In the genomic region with DNA sequence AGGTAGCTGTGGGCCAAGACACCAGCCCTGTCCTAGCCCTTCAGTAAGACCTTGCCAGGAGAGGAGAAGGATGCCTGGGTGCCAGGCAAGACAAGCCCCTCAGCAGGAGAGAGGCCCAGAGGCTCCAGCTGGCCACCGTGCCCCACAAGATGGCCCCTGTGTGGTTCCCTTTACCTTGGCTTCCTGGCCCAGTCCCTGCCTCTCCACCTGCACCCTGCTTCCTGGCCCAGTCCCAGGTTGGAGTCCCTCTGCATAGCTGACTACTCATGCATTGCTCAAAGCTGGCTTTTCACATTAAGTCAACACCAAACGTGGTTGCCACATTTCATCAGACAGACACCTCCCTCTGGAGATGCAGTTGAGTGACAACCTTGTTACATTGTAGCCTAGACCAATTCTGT, we compare ENCODE assay signal across 10 cellular contexts. TPM values are rescaled to one million over a fixed set of nuclear protein-coding genes. Genes with fewer than 3 reads are reported as not detected.
DNase-seq lines count a peak whose midpoint lies in the region; ATAC-seq, FAIRE-seq and TF ChIP-seq lines count a peak whose summit lies in the region.
"Had no signal": no experiment of that assay in that cellular context is flagged by ENCODE, and none has a peak within 500 bp of the region (broad histone marks: within the 10 kb centered on the region; RNA-seq: fewer than 3 reads in every experiment).

No MANE protein-coding gene starts in this region.

- in situ Hi-C loops in K562 (cut with MboI) = no loop called here

- H3K9me3 ChIP-seq in K562 (replicated peaks; ENCODE audit: control insufficient read depth, insufficient read depth, low read depth, low read length) = no peaks in the 10 kb centered on the region

- TF ChIP-seq EP300 in Ishikawa (IDR thresholded peaks at IDR 0.05; ENCODE audit: borderline replicate concordance) (0 out of 2 replicates have a peak, but pooled peaks have one; percentile 16), K562 (IDR thresholded peaks at IDR 0.05; ENCODE audit: low read length) (no peak)

- no peaks in the 10 kb centered on the region; the same call in 1 of the 2 replicates for H4K20me1 ChIP-seq in K562 (replicated peaks; ENCODE audit: control insufficient read depth, insufficient read depth, low read length)

- H3K4me2 ChIP-seq in K562 (ENCODE audit: insufficient read depth, low read length) = peak overlapping the region; percentile 87

- H3K4me3 ChIP-seq in K562 = peak overlapping the region; percentile 64

- no peak for FAIRE-seq in K562 (lab: Jason Lieb, UNC)
- FAIRE-seq: urothelium cell line had no signal

- H3K4me1 Mint-ChIP-seq in activated CD4-positive, alpha-beta T cell treated with anti-CD3 and anti-CD28 coated beads, Interleukin-2, amount 10 ng/mL, durations not matched to agents 24 days and 14 days = peaks cover 19% of the 10 kb centered on the region
- H3K4me1 Mint-ChIP-seq in nephron = peaks cover 5% of the 10 kb centered on the region

- no peaks in the 10 kb centered on the region for H3K9me3 Mint-ChIP-seq in activated CD4-positive, alpha-beta T cell treated with anti-CD3 and anti-CD28 coated beads, Interleukin-2, amount 10 ng/mL, durations not matched to agents 24 days and 14 days
- no peaks in the 10 kb centered on the region for H3K9me3 Mint-ChIP-seq in nephron

- TF ChIP-seq RAD21 in Ishikawa (IDR thresholded peaks at IDR 0.05; ENCODE audit: low read depth) (no peak), K562 (CRISPR knock-in tag; conservative IDR thresholded peaks at IDR 0.05 in 1 of 2, IDR thresholded peaks at IDR 0.05 in 1 of 2) (no peak)

- H3K36me3 Mint-ChIP-seq in activated CD4-positive, alpha-beta T cell treated with anti-CD3 and anti-CD28 coated beads, Interleukin-2, amount 10 ng/mL, durations not matched to agents 24 days and 14 days (ENCODE audit: low read depth) = peaks cover 17% of the 10 kb centered on the region
- H3K36me3 Mint-ChIP-seq in nephron (ENCODE audit: low read depth) = peaks cover 16% of the 10 kb centered on the region

- CTCF ChIA-PET in K562 (lab: Yijun Ruan, JAX; ENCODE audit: low intra/inter-chr PET ratio) = no interaction called here

- BruUV-seq in K562 (replicated peaks; lab: Mats Ljungman, UMichigan) = TSS peak; percentile 57

- H3K27ac ChIP-seq in K562 (ENCODE audit: extremely low read depth, low read depth, low read length) = peak overlapping the region; percentile 94; the same call in 2 of the 3 replicates

- peak overlapping the region; percentile 74 for H3K27ac Mint-ChIP-seq in activated CD4-positive, alpha-beta T cell treated with anti-CD3 and anti-CD28 coated beads, Interleukin-2, amount 10 ng/mL, durations not matched to agents 24 days and 14 days
- H3K27ac Mint-ChIP-seq in nephron = peak overlapping the region in 2 of 3 experiments; percentile 35 to 54

- ATAC-seq in K562 = peak; percentile 5
- no peak for ATAC-seq in GM18519 (IDR thresholded peaks at IDR 0.05; ENCODE audit: low FRiP score, unreplicated experiment)

- WGBS in K562 (ENCODE audit: insufficient coverage, low coverage, missing lambda C conversion rate) = 10% methylated on average over 2 of the region's 2 CpGs

- H3K4me3 Mint-ChIP-seq in activated CD4-positive, alpha-beta T cell treated with anti-CD3 and anti-CD28 coated beads, Interleukin-2, amount 10 ng/mL, durations not matched to agents 24 days and 14 days = no peak overlapping the region
- peak overlapping the region; percentile 33 to 68 (median 52) for H3K4me3 Mint-ChIP-seq in nephron

- no peaks in the 10 kb centered on the region for H3K27me3 ChIP-seq in K562 (ENCODE audit: control insufficient read depth in 2 of 2, insufficient read depth in 2 of 2, low read length in 2 of 2)

- peaks cover 29 to 59% of the 10 kb centered on the region in 2 experiments for H3K4me1 ChIP-seq in K562 (replicated peaks in 1 of 2; ENCODE audit: control insufficient read depth in 2 of 2, insufficient read depth in 2 of 2, low read length in 2 of 2)

- DNase-seq in activated CD4-positive, alpha-beta T cell treated with anti-CD3 and anti-CD28 coated beads, Interleukin-2, amount 10 ng/mL, durations not matched to agents 24 days and 14 days = no peak
- no peak for DNase-seq in activated CD4-positive, alpha-beta T cell treated with anti-CD3 and anti-CD28 coated beads, Interleukin-2, amount 50 U/mL, for 1 hour
- DNase-seq in K562 (ENCODE audit: extremely low read depth in 1 of 4, low spot score in 3 of 4) (peak in 1 of 4 experiments; percentile 45), pons (ENCODE audit: low spot score) (no peak), midbrain (lab: John Stamatoyannopoulos, UW) (no peak)
- DNase-seq: activated gamma-delta T cell had no signal

- no peaks in the 10 kb centered on the region for H3K9me1 ChIP-seq in K562 (ENCODE audit: control insufficient read depth, insufficient read depth, low read length)

- intact Hi-C loops in activated CD4-positive, alpha-beta T cell treated with anti-CD3 and anti-CD28 coated beads, Interleukin-2, amount 10 ng/mL, durations not matched to agents 24 days and 14 days (cut with micrococcal nuclease) = loop anchor here (5.0 kb wide), 1 partner anchor 54 kb away; the partner anchor contains the start of genes NTHL1 and TSC2
- intact Hi-C loops in K562 (cut with micrococcal nuclease) = loop anchor here (2.0 kb wide), 1 partner anchor 15 kb away; the partner anchor contains the start of gene ZNF598

- peaks cover 37% of the 10 kb centered on the region; the same call in 2 of the 3 replicates for H3K36me3 ChIP-seq in K562 (ENCODE audit: control insufficient read depth, insufficient read depth, low read length)

- H3K79me2 ChIP-seq in K562 (ENCODE audit: control insufficient read depth, insufficient read depth, low read length) = peaks cover 31% of the 10 kb centered on the region

- POLR2A ChIA-PET in K562 (lab: Yijun Ruan, JAX) = interaction anchor here (0.6 to 5.5 kb wide), 8 partner anchors 11 to 161 kb away, joined by 3 to 50 read pairs (median 4); partner anchors contain the start of genes RNF151, RPS2 and TRAF7

- no peak for TF ChIP-seq POLR2A in K562 (conservative IDR thresholded peaks at IDR 0.05)

- H3K9ac ChIP-seq in K562 (ENCODE audit: insufficient read depth in 1 of 2, low read depth in 2 of 2, low read length in 2 of 2) = peak overlapping the region; percentile 80 to 96

- peaks cover 9% of the 10 kb centered on the region for H3K27me3 Mint-ChIP-seq in activated CD4-positive, alpha-beta T cell treated with anti-CD3 and anti-CD28 coated beads, Interleukin-2, amount 10 ng/mL, durations not matched to agents 24 days and 14 days
- H3K27me3 Mint-ChIP-seq in nephron (ENCODE audit: low read depth) = peaks cover 47% of the 10 kb centered on the region

- H2AFZ ChIP-seq in K562 (ENCODE audit: low read depth, low read length) = no peak overlapping the region

- TF ChIP-seq CTCF in K562 (IDR thresholded peaks at IDR 0.05 in 2 of 3, conservative IDR thresholded peaks at IDR 0.05 in 1 of 3; ENCODE audit: insufficient read depth in 2 of 3, low read depth in 1 of 3, low read length in 3 of 3) = no peak
- TF ChIP-seq CTCF in nephron (IDR thresholded peaks at IDR 0.05; ENCODE audit: unreplicated experiment in 3 of 3) = no peak

RNA-seq across cellular contexts. Expression of gene SYNGR3, which starts 4.0 kb away (rescaled TPM):
- 18.1 and 20.2 TPM in 2 replicates for total RNA-seq in activated CD4-positive, alpha-beta T cell treated with anti-CD3 and anti-CD28 coated beads, Interleukin-2, amount 10 ng/mL, durations not matched to agents 24 days and 14 days
- total RNA-seq in K562 (2011; cell fraction: chromatin; rRNA removed; ENCODE audit: low replicate concordance) = 9.9 and 36.5 TPM in 2 replicates
- 44.1 and 46.0 TPM in 2 replicates for total RNA-seq in K562 (2011; cell fraction: nucleolus; rRNA removed)
- 27.9 and 32.7 TPM in 2 replicates for total RNA-seq in K562 (2011; cell fraction: nucleoplasm; rRNA removed)
- 69.2 and 110 TPM in 2 replicates for total RNA-seq in K562 (2014; rRNA removed)
- 17.8 and 20.7 TPM in 2 replicates for total RNA-seq in K562 (2014; rRNA removed; fragmentation: Illumina TruSeq; extraction: Trizol)
- 24.4 and 28.6 TPM in 2 replicates for total RNA-seq in K562 (2015; rRNA removed; fragmentation: Illumina TruSeq; extraction: Trizol)
- total RNA-seq in K562 (2021) = 61.9 and 68.8 TPM in 2 replicates
- 36.3 and 38.3 TPM in 2 replicates for polyA plus RNA-seq in K562 (2011; rRNA removed)
- polyA plus RNA-seq in K562 (2011; cell fraction: cytosol; rRNA removed) = 65.6 and 158 TPM in 2 replicates
- 37.4 and 52.6 TPM in 2 replicates for polyA plus RNA-seq in K562 (2011; cell fraction: nucleus; rRNA removed)
- 49.8 and 53.8 TPM in 2 replicates for polyA plus RNA-seq in K562 (2012)
- polyA plus RNA-seq in K562 (2014; fragmentation: Illumina TruSeq; extraction: Trizol) = 41.5 and 44.1 TPM in 2 replicates
- 1 to 10 TPM; 3.7 to 4.4 TPM for polyA plus RNA-seq in K562 (2014; fragmentation: Nextera tagmentation; extraction: Ambion mirVana)
- 47.7 and 69.1 TPM in 2 replicates for polyA plus RNA-seq in K562 (2014; rRNA removed)
- 14.7 and 22.4 TPM in 2 replicates for polyA minus RNA-seq in K562 (2011; rRNA and poly(A)+ RNA removed)
- 42.2 and 50.7 TPM in 2 replicates for polyA minus RNA-seq in K562 (2011; cell fraction: cytosol; rRNA and poly(A)+ RNA removed)
- 16.2 and 16.4 TPM in 2 replicates for polyA minus RNA-seq in K562 (2011; cell fraction: nucleus; rRNA and poly(A)+ RNA removed)

RNA-seq across cellular contexts. Expression of gene GFER, which starts 9.7 kb away (rescaled TPM):
- 41.6 and 42.8 TPM in 2 replicates for total RNA-seq in activated CD4-positive, alpha-beta T cell treated with anti-CD3 and anti-CD28 coated beads, Interleukin-2, amount 10 ng/mL, durations not matched to agents 24 days and 14 days
- 9.2 and 25.2 TPM in 2 replicates for total RNA-seq in K562 (2011; cell fraction: chromatin; rRNA removed; ENCODE audit: low replicate concordance)
- 28.7 TPM in 2 replicates for total RNA-seq in K562 (2011; cell fraction: nucleolus; rRNA removed)
- total RNA-seq in K562 (2011; cell fraction: nucleoplasm; rRNA removed) = 18.7 and 18.8 TPM in 2 replicates
- total RNA-seq in K562 (2014; rRNA removed) (46.2 and 67.8 TPM in 2 replicates), K562 (2014; rRNA removed; fragmentation: Illumina TruSeq; extraction: Trizol) (10.1 and 15.6 TPM in 2 replicates), K562 (2015; rRNA removed; fragmentation: Illumina TruSeq; extraction: Trizol) (22.9 and 26.3 TPM in 2 replicates), K562 (2021) (53.7 and 54.7 TPM in 2 replicates)
- polyA plus RNA-seq in K562 (2011; rRNA removed) (16.5 and 28.7 TPM in 2 replicates), K562 (2014; fragmentation: Illumina TruSeq; extraction: Trizol) (19.8 and 24.3 TPM in 2 replicates), K562 (2014; fragmentation: Nextera tagmentation; extraction: Ambion mirVana) (1 to 10 TPM; 4.3 to 5.1 TPM), K562 (2014; rRNA removed) (45.4 and 46.8 TPM in 2 replicates)
- polyA plus RNA-seq in K562 (2011; cell fraction: cytosol; rRNA removed) = 18.4 and 31.1 TPM in 2 replicates
- 30.1 and 38.7 TPM in 2 replicates for polyA plus RNA-seq in K562 (2011; cell fraction: nucleus; rRNA removed)
- polyA plus RNA-seq in K562 (2012) = 34.0 and 53.1 TPM in 2 replicates
- polyA minus RNA-seq in K562 (2011; rRNA and poly(A)+ RNA removed) = 3.4 and 4.4 TPM in 2 replicates
- 16.9 and 22.0 TPM in 2 replicates for polyA minus RNA-seq in K562 (2011; cell fraction: cytosol; rRNA and poly(A)+ RNA removed)
- 14.0 and 16.9 TPM in 2 replicates for polyA minus RNA-seq in K562 (2011; cell fraction: nucleus; rRNA and poly(A)+ RNA removed)

RNA-seq across cellular contexts. Expression of gene NOXO1, which starts 12.5 kb away (rescaled TPM):
- total RNA-seq in activated CD4-positive, alpha-beta T cell treated with anti-CD3 and anti-CD28 coated beads, Interleukin-2, amount 10 ng/mL, durations not matched to agents 24 days and 14 days = 0.56 TPM in 1 of 2 replicates, not detected in the other
- 0.67 TPM in 1 of 2 replicates, not detected in the other for total RNA-seq in K562 (2011; cell fraction: chromatin; rRNA removed; ENCODE audit: low replicate concordance)
- 0.66 TPM in 1 of 2 replicates, not detected in the other for total RNA-seq in K562 (2011; cell fraction: nucleolus; rRNA removed)
- not detected in 2 replicates for total RNA-seq in K562 (2011; cell fraction: nucleoplasm; rRNA removed)
- total RNA-seq in K562 (2014; rRNA removed) (not detected in 2 replicates), K562 (2014; rRNA removed; fragmentation: Illumina TruSeq; extraction: Trizol) (not detected in 2 replicates), K562 (2015; rRNA removed; fragmentation: Illumina TruSeq; extraction: Trizol) (not detected in 2 replicates), K562 (2021) (not detected in 2 replicates)
- polyA plus RNA-seq in K562 (2011; rRNA removed) (not detected in 2 replicates), K562 (2014; fragmentation: Illumina TruSeq; extraction: Trizol) (not detected in 2 replicates), K562 (2014; fragmentation: Nextera tagmentation; extraction: Ambion mirVana) (not detected), K562 (2014; rRNA removed) (not detected in 2 replicates)
- not detected in 2 replicates for polyA plus RNA-seq in K562 (2011; cell fraction: cytosol; rRNA removed)
- 0.62 and 0.75 TPM in 2 replicates for polyA plus RNA-seq in K562 (2011; cell fraction: nucleus; rRNA removed)
- polyA plus RNA-seq in K562 (2012) = not detected in 2 replicates
- polyA minus RNA-seq in K562 (2011; rRNA and poly(A)+ RNA removed) = not detected in 2 replicates
- not detected in 2 replicates for polyA minus RNA-seq in K562 (2011; cell fraction: cytosol; rRNA and poly(A)+ RNA removed)
- 0.33 TPM in 1 of 2 replicates, not detected in the other for polyA minus RNA-seq in K562 (2011; cell fraction: nucleus; rRNA and poly(A)+ RNA removed)

RNA-seq across cellular contexts. Expression of gene ZNF598, which starts 15.9 kb away (rescaled TPM):
- total RNA-seq in activated CD4-positive, alpha-beta T cell treated with anti-CD3 and anti-CD28 coated beads, Interleukin-2, amount 10 ng/mL, durations not matched to agents 24 days and 14 days = 93.9 and 99.0 TPM in 2 replicates
- total RNA-seq in K562 (2011; cell fraction: chromatin; rRNA removed; ENCODE audit: low replicate concordance) = 32.9 and 115 TPM in 2 replicates
- 90.6 and 99.4 TPM in 2 replicates for total RNA-seq in K562 (2011; cell fraction: nucleolus; rRNA removed)
- total RNA-seq in K562 (2011; cell fraction: nucleoplasm; rRNA removed) = 37.9 and 42.6 TPM in 2 replicates
- 39.7 and 50.2 TPM in 2 replicates for total RNA-seq in K562 (2014; rRNA removed)
- total RNA-seq in K562 (2014; rRNA removed; fragmentation: Illumina TruSeq; extraction: Trizol) = 9.7 and 11.1 TPM in 2 replicates
- total RNA-seq in K562 (2015; rRNA removed; fragmentation: Illumina TruSeq; extraction: Trizol) = 29.6 and 33.6 TPM in 2 replicates
- 114 and 115 TPM in 2 replicates for total RNA-seq in K562 (2021)
- 17.1 and 28.0 TPM in 2 replicates for polyA plus RNA-seq in K562 (2011; rRNA removed)
- polyA plus RNA-seq in K562 (2011; cell fraction: cytosol; rRNA removed) = 35.0 and 75.6 TPM in 2 replicates
- 103 and 165 TPM in 2 replicates for polyA plus RNA-seq in K562 (2011; cell fraction: nucleus; rRNA removed)
- 40.3 and 76.1 TPM in 2 replicates for polyA plus RNA-seq in K562 (2012)
- polyA plus RNA-seq in K562 (2014; fragmentation: Illumina TruSeq; extraction: Trizol) = 30.3 and 61.9 TPM in 2 replicates
- polyA plus RNA-seq in K562 (2014; fragmentation: Nextera tagmentation; extraction: Ambion mirVana) = under 1 TPM; 0.11 to 0.39 TPM
- 77.4 and 97.5 TPM in 2 replicates for polyA plus RNA-seq in K562 (2014; rRNA removed)
- 6.6 and 10.0 TPM in 2 replicates for polyA minus RNA-seq in K562 (2011; rRNA and poly(A)+ RNA removed)
- 41.5 and 59.8 TPM in 2 replicates for polyA minus RNA-seq in K562 (2011; cell fraction: cytosol; rRNA and poly(A)+ RNA removed)
- polyA minus RNA-seq in K562 (2011; cell fraction: nucleus; rRNA and poly(A)+ RNA removed) = 23.7 and 27.3 TPM in 2 replicates

RNA-seq across cellular contexts. Expression of gene TBL3, which starts 21.9 kb away (rescaled TPM):
- 81.4 and 87.5 TPM in 2 replicates for total RNA-seq in activated CD4-positive, alpha-beta T cell treated with anti-CD3 and anti-CD28 coated beads, Interleukin-2, amount 10 ng/mL, durations not matched to agents 24 days and 14 days
- total RNA-seq in K562 (2011; cell fraction: chromatin; rRNA removed; ENCODE audit: low replicate concordance) = 18.2 and 103 TPM in 2 replicates
- 94.2 and 142 TPM in 2 replicates for total RNA-seq in K562 (2011; cell fraction: nucleolus; rRNA removed)
- 30.2 and 40.8 TPM in 2 replicates for total RNA-seq in K562 (2011; cell fraction: nucleoplasm; rRNA removed)
- total RNA-seq in K562 (2014; rRNA removed) (115 and 117 TPM in 2 replicates), K562 (2014; rRNA removed; fragmentation: Illumina TruSeq; extraction: Trizol) (2.6 and 8.0 TPM in 2 replicates), K562 (2015; rRNA removed; fragmentation: Illumina TruSeq; extraction: Trizol) (24.5 and 28.3 TPM in 2 replicates), K562 (2021) (106 and 108 TPM in 2 replicates)
- polyA plus RNA-seq in K562 (2011; rRNA removed) (21.1 and 53.1 TPM in 2 replicates), K562 (2014; fragmentation: Illumina TruSeq; extraction: Trizol) (47.3 and 78.3 TPM in 2 replicates), K562 (2014; fragmentation: Nextera tagmentation; extraction: Ambion mirVana) (1 to 10 TPM in 1 of 2 experiments, under 1 TPM in 1; 0.97 to 7.2 TPM), K562 (2014; rRNA removed) (56.5 and 80.8 TPM in 2 replicates)
- 43.4 and 116 TPM in 2 replicates for polyA plus RNA-seq in K562 (2011; cell fraction: cytosol; rRNA removed)
- 109 and 185 TPM in 2 replicates for polyA plus RNA-seq in K562 (2011; cell fraction: nucleus; rRNA removed)
- polyA plus RNA-seq in K562 (2012) = 65.0 and 71.4 TPM in 2 replicates
- polyA minus RNA-seq in K562 (2011; rRNA and poly(A)+ RNA removed) = 24.5 and 41.6 TPM in 2 replicates
- polyA minus RNA-seq in K562 (2011; cell fraction: cytosol; rRNA and poly(A)+ RNA removed) = 108 and 113 TPM in 2 replicates
- 42.1 and 44.9 TPM in 2 replicates for polyA minus RNA-seq in K562 (2011; cell fraction: nucleus; rRNA and poly(A)+ RNA removed)
